ENCODE assay signal across 11 cellular contexts in genomic region chr4:26151615-26152014, GRCh38.
DNase-seq lines count a peak whose midpoint lies in the region; ATAC-seq and TF ChIP-seq lines count a peak whose summit lies in the region.
"Had no signal": no experiment of that assay in that cellular context is flagged by ENCODE, and none has a peak within 500 bp of the region (broad histone marks: within the 10 kb centered on the region; RNA-seq: fewer than 3 reads in every experiment).

No MANE protein-coding gene starts in this region.

- H4K20me1 ChIP-seq in BLaER1 treated with 17β-estradiol and CSF1 and Interleukin-3, amounts not matched to agents 10 nM and 100 nM, result no peaks in the 10 kb centered on the region

- no peak overlapping the region for H3K4ac ChIP-seq in neuronal stem cell (ENCODE audit: low read length)

- no peak overlapping the region for H2AK5ac ChIP-seq in neuronal stem cell (ENCODE audit: low read depth, low read length)

- H2AFZ ChIP-seq in neuronal stem cell (ENCODE audit: low read length), result no peak overlapping the region

- no peaks in the 10 kb centered on the region for H3K9me3 ChIP-seq in BLaER1 treated with 17β-estradiol and CSF1 and Interleukin-3, amounts not matched to agents 10 nM and 100 nM (replicated peaks in 1 of 11)
- H3K9me3 ChIP-seq in MG63, result no peaks in the 10 kb centered on the region
- no peaks in the 10 kb centered on the region for H3K9me3 ChIP-seq in sigmoid colon
- no peaks in the 10 kb centered on the region for H3K9me3 ChIP-seq in neuronal stem cell (replicated peaks in 1 of 2; ENCODE audit: control insufficient read depth in 2 of 2, insufficient read depth in 1 of 2, low read depth in 1 of 2, low read length in 2 of 2)

- H3K4me3 ChIP-seq in BLaER1 treated with 17β-estradiol and CSF1 and Interleukin-3, amounts not matched to agents 10 nM and 100 nM, result no peak overlapping the region
- H3K4me3 ChIP-seq in MG63 (no peak overlapping the region), fibroblast of mammary gland (ENCODE audit: control insufficient read depth, low read depth, low read length) (no peak overlapping the region), sigmoid colon (no peak overlapping the region), neuronal stem cell (ENCODE audit: low read length in 2 of 2) (no peak overlapping the region)

- ATAC-seq in HG03439 (IDR thresholded peaks at IDR 0.05; ENCODE audit: unreplicated experiment) (no peak), foreskin keratinocyte (no peak)
- ATAC-seq: activated CD8-positive, alpha-beta memory T cell treated with anti-CD3 and anti-CD28 coated beads, Interleukin-2, amount 10 ng/mL, durations not matched to agents 7 days and 5 days; left lobe of liver had no signal

- H2BK120ac ChIP-seq in neuronal stem cell (ENCODE audit: low read depth, low read length), result no peak overlapping the region

- WGBS in sigmoid colon, 2 donors, result 78 to 84% methylated on average over 7 of the region's 7 CpGs
- no CpG with 5 or more reads among the region's 7 CpGs for WGBS in neuronal stem cell (ENCODE audit: extremely low coverage in 2 of 2, insufficient read length in 2 of 2, insufficient replicate concordance in 1 of 2), 2 donors

- no peak overlapping the region for H3K14ac ChIP-seq in neuronal stem cell (ENCODE audit: low read length)

- DNase-seq in MG63 (peak; percentile 82), fibroblast of mammary gland (ENCODE audit: low read depth) (peak; percentile 74), sigmoid colon (peak; percentile 85), foreskin keratinocyte (no peak), neuronal stem cell (ENCODE audit: low spot score) (no peak)
- DNase-seq: activated CD8-positive, alpha-beta memory T cell treated with anti-CD3 and anti-CD28 coated beads, Interleukin-2, amount 10 ng/mL, durations not matched to agents 7 days and 5 days; NCI-H510A; occipital lobe had no signal

- no peak overlapping the region for H4K91ac ChIP-seq in neuronal stem cell (ENCODE audit: low read depth, low read length, poor library complexity)

- no peak overlapping the region for H3K23ac ChIP-seq in neuronal stem cell (ENCODE audit: low read depth, low read length, poor library complexity)

- no peaks in the 10 kb centered on the region for H3K36me3 ChIP-seq in BLaER1 treated with 17β-estradiol and CSF1 and Interleukin-3, amounts not matched to agents 10 nM and 100 nM
- H3K36me3 ChIP-seq in MG63 (no peaks in the 10 kb centered on the region), sigmoid colon (no peaks in the 10 kb centered on the region), neuronal stem cell (replicated peaks in 1 of 2; ENCODE audit: control insufficient read depth in 2 of 2, insufficient read depth in 2 of 2, low read length in 2 of 2) (no peaks in the 10 kb centered on the region)

- no peak overlapping the region for H2BK12ac ChIP-seq in neuronal stem cell (ENCODE audit: low read length)

- no peak for TF ChIP-seq EP300 in sigmoid colon (IDR thresholded peaks at IDR 0.05)

- H3K9ac ChIP-seq in BLaER1 treated with 17β-estradiol and CSF1 and Interleukin-3, amounts not matched to agents 10 nM and 100 nM, result peak overlapping the region in 6 of 11 experiments; percentile 27 to 79 (median 74); a peak in 13 of 22 replicates
- H3K9ac ChIP-seq in neuronal stem cell (ENCODE audit: low read depth, low read length, poor library complexity), result no peak overlapping the region

- H3K79me1 ChIP-seq in neuronal stem cell (ENCODE audit: low read depth, low read length), result no peaks in the 10 kb centered on the region

- H4K8ac ChIP-seq in neuronal stem cell (ENCODE audit: low read depth, low read length), result no peak overlapping the region

- H3K27ac ChIP-seq in BLaER1 treated with 17β-estradiol and CSF1 and Interleukin-3, amounts not matched to agents 10 nM and 100 nM, result peak overlapping the region; percentile 48 to 97 (median 76)
- peak overlapping the region in 2 of 4 donors; percentile 40 to 45 for H3K27ac ChIP-seq in sigmoid colon
- no peak overlapping the region for H3K27ac ChIP-seq in foreskin keratinocyte
- no peak overlapping the region for H3K27ac ChIP-seq in neuronal stem cell (replicated peaks; ENCODE audit: low read length)

- no peak for TF ChIP-seq CTCF in fibroblast of mammary gland (conservative IDR thresholded peaks at IDR 0.05; ENCODE audit: control insufficient read depth, insufficient read depth, low read depth, low read length)
- TF ChIP-seq CTCF in sigmoid colon (IDR thresholded peaks at IDR 0.05), result no peak
- no peak for TF ChIP-seq CTCF in foreskin keratinocyte (conservative IDR thresholded peaks at IDR 0.05)

- no peak for TF ChIP-seq POLR2A in sigmoid colon (IDR thresholded peaks at IDR 0.05)

- H3K18ac ChIP-seq in neuronal stem cell (ENCODE audit: low read length), result no peak overlapping the region

- H2BK5ac ChIP-seq in neuronal stem cell (ENCODE audit: low read length), result no peak overlapping the region

- peak overlapping the region in 9 of 11 experiments; percentile 27 to 88 (median 67); a peak in 17 of 22 replicates for H3K4me2 ChIP-seq in BLaER1 treated with 17β-estradiol and CSF1 and Interleukin-3, amounts not matched to agents 10 nM and 100 nM
- H3K4me2 ChIP-seq in neuronal stem cell (ENCODE audit: insufficient read depth, low read length, poor library complexity, severe bottlenecking), result no peak overlapping the region

- no peaks in the 10 kb centered on the region for H3K27me3 ChIP-seq in BLaER1 treated with 17β-estradiol and CSF1 and Interleukin-3, amounts not matched to agents 10 nM and 100 nM
- H3K27me3 ChIP-seq in MG63, result no peaks in the 10 kb centered on the region
- H3K27me3 ChIP-seq in sigmoid colon, result no peaks in the 10 kb centered on the region
- peaks cover 31% of the 10 kb centered on the region for H3K27me3 ChIP-seq in foreskin keratinocyte
- no peaks in the 10 kb centered on the region for H3K27me3 ChIP-seq in neuronal stem cell (ENCODE audit: control insufficient read depth in 3 of 3, insufficient read depth in 3 of 3, low read depth in 1 of 3, low read length in 3 of 3)

- H2BK15ac ChIP-seq in neuronal stem cell (ENCODE audit: low read length), result no peak overlapping the region

- intact Hi-C loops in sigmoid colon (cut with DNase I), result no loop called here

- peaks cover 10 to 100% (median 29%) of the 10 kb centered on the region in 10 experiments; a peak in 19 of 20 replicates for H3K4me1 ChIP-seq in BLaER1 treated with 17β-estradiol and CSF1 and Interleukin-3, amounts not matched to agents 10 nM and 100 nM
- H3K4me1 ChIP-seq in sigmoid colon (peaks cover 0 to 13% (median 0%) of the 10 kb centered on the region in 4 donors), foreskin keratinocyte (peaks cover 5% of the 10 kb centered on the region), neuronal stem cell (ENCODE audit: control insufficient read depth in 2 of 2, insufficient read depth in 1 of 2, low read depth in 1 of 2, low read length in 2 of 2) (no peaks in the 10 kb centered on the region)

Comparison
In these comparisons a context has a peak if more than half of its experiments do, and no peak if none do; other contexts are left out.
1. H3K27ac ChIP-seq: peak in BLaER1 treated with 17β-estradiol and CSF1 and Interleukin-3, amounts not matched to agents 10 nM and 100 nM (11 of 11); none in foreskin keratinocyte (single experiment) and neuronal stem cell (single experiment).
2. DNase-seq: peak in MG63 (single experiment), fibroblast of mammary gland (single experiment) and sigmoid colon (single experiment); none in foreskin keratinocyte (0 of 2) and neuronal stem cell (single experiment).